ENCODE assay signal across 8 cellular contexts in the genomic region with DNA sequence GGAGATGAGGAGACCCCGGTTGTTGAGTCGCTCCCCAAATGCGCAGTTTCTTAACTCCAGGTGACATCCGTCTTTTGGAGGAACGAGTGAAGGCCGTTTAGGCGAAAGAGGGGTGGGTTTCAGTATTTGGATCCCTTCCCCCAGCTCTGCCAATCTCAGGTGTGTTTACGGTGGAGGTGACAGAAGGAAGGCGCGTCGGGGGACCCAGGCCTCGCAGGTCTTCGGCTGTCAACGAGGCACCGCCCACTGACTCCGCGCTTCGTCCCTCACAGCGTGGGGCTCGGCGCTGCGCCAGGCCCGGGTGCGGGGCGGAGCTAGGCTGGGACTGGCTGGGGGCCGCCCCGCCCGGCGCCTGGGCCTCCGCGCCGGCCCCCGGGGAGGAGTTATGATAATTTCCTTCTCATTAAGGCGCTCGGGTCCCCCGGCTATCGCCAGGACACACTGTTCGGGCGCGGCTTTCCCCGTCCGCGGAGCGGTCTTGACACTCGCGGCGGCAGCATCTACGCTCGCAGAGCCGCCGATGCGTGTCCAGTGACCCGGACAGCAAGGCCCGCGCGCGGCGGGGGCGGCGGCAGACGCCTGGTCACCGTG. TPM values are rescaled to one million over a fixed set of nuclear protein-coding genes. Genes with fewer than 3 reads are reported as not detected.
A peak's percentile ranks its signal among the peaks of the same experiment; 100 is the strongest.
DNase-seq lines count a peak whose midpoint lies in the region; ATAC-seq and TF ChIP-seq lines count a peak whose summit lies in the region.

Gene TFAP2C, plus strand, starts transcription at position 434 of the 591 bp plus-strand sequence. CDS start 239 bp downstream, outside the sequence.

- H3K4me3 ChIP-seq in BLaER1 treated with 17β-estradiol and CSF1 and Interleukin-3, amounts not matched to agents 10 nM and 100 nM = peak within 1 kb of the TSS; percentile 43 to 66 (median 56); a peak in 19 of 20 replicates
- peak within 1 kb of the TSS; percentile 60 for H3K4me3 ChIP-seq in HFF-Myc (replicated peaks; ENCODE audit: low read depth, low read length)

- H3K27me3 ChIP-seq in BLaER1 treated with 17β-estradiol and CSF1 and Interleukin-3, amounts not matched to agents 10 nM and 100 nM = peaks cover 100% of the 10 kb centered on the region in 11 experiments

- TF ChIP-seq POLR2A in erythroblast (IDR thresholded peaks at IDR 0.05; ENCODE audit: low read length) = no peak

- peak within 1 kb of the TSS; percentile 29 for H3K4me3 Mint-ChIP-seq in T-helper 2 cell treated with Interferon-gamma antibody and Interleukin-4, amounts not matched to agents 5 μg/mL and 100 μg/mL, for 36 hours
- H3K4me3 Mint-ChIP-seq in natural killer cell = peak within 1 kb of the TSS; percentile 68

- H3K4me1 Mint-ChIP-seq in T-helper 2 cell treated with Interferon-gamma antibody and Interleukin-4, amounts not matched to agents 5 μg/mL and 100 μg/mL, for 36 hours (ENCODE audit: low read depth) = peaks cover 7% of the 10 kb centered on the region
- no peaks in the 10 kb centered on the region for H3K4me1 Mint-ChIP-seq in natural killer cell

- peaks cover 81% of the 10 kb centered on the region for H3K27me3 Mint-ChIP-seq in T-helper 2 cell treated with Interferon-gamma antibody and Interleukin-4, amounts not matched to agents 5 μg/mL and 100 μg/mL, for 36 hours (ENCODE audit: low read depth)
- H3K27me3 Mint-ChIP-seq in natural killer cell (ENCODE audit: low read depth in 2 of 2) = peaks cover 37 to 61% of the 10 kb centered on the region in 2 donors

- peak within 1 kb of the TSS; percentile 65 to 89 (median 76) for H3K4me2 ChIP-seq in BLaER1 treated with 17β-estradiol and CSF1 and Interleukin-3, amounts not matched to agents 10 nM and 100 nM

- H3K9me3 Mint-ChIP-seq in T-helper 2 cell treated with Interferon-gamma antibody and Interleukin-4, amounts not matched to agents 5 μg/mL and 100 μg/mL, for 36 hours = no peaks in the 10 kb centered on the region
- no peaks in the 10 kb centered on the region for H3K9me3 Mint-ChIP-seq in natural killer cell

- intact Hi-C loops in natural killer cell (cut with micrococcal nuclease) = no loop called here

- TF ChIP-seq CTCF in HFF-Myc (IDR thresholded peaks at IDR 0.05; ENCODE audit: low read depth, low read length, missing control alignments) (no peak), natural killer cell (IDR thresholded peaks at IDR 0.05) (no peak)

- ATAC-seq in natural killer cell = peak in 1 of 3 donors; percentile 34
- no peak for ATAC-seq in GM18519 (IDR thresholded peaks at IDR 0.05; ENCODE audit: low FRiP score, unreplicated experiment)
- no peak for ATAC-seq in GM21529 (IDR thresholded peaks at IDR 0.05; ENCODE audit: unreplicated experiment)

- DNase-seq in HFF-Myc (ENCODE audit: extremely low read depth, low read depth) (no peak), erythroblast (lab: John Stamatoyannopoulos, UW) (peak; percentile 88 to 92), natural killer cell (no peak), cerebellar cortex (ENCODE audit: low spot score) (no peak)
- DNase-seq in T-helper 2 cell treated with Interferon-gamma antibody and Interleukin-4, amounts not matched to agents 5 μg/mL and 100 μg/mL, for 36 hours (ENCODE audit: low spot score) = peak; percentile 5

- peaks cover 0 to 76% (median 59%) of the 10 kb centered on the region in 11 experiments; a peak in 19 of 22 replicates for H4K20me1 ChIP-seq in BLaER1 treated with 17β-estradiol and CSF1 and Interleukin-3, amounts not matched to agents 10 nM and 100 nM

- peaks cover 13 to 38% (median 27%) of the 10 kb centered on the region in 10 experiments; a peak in 16 of 20 replicates for H3K4me1 ChIP-seq in BLaER1 treated with 17β-estradiol and CSF1 and Interleukin-3, amounts not matched to agents 10 nM and 100 nM

- no peaks in the 10 kb centered on the region for H3K36me3 Mint-ChIP-seq in T-helper 2 cell treated with Interferon-gamma antibody and Interleukin-4, amounts not matched to agents 5 μg/mL and 100 μg/mL, for 36 hours (ENCODE audit: low read depth)
- H3K36me3 Mint-ChIP-seq in natural killer cell = no peaks in the 10 kb centered on the region

- H3K9me3 ChIP-seq in BLaER1 treated with 17β-estradiol and CSF1 and Interleukin-3, amounts not matched to agents 10 nM and 100 nM (replicated peaks in 1 of 11) = peaks cover 16 to 47% (median 33%) of the 10 kb centered on the region in 11 experiments; a peak in 21 of 22 replicates

- no peak within 1 kb of the TSS; a peak in 1 of 22 replicates for H3K27ac ChIP-seq in BLaER1 treated with 17β-estradiol and CSF1 and Interleukin-3, amounts not matched to agents 10 nM and 100 nM

- H3K36me3 ChIP-seq in BLaER1 treated with 17β-estradiol and CSF1 and Interleukin-3, amounts not matched to agents 10 nM and 100 nM = no peaks in the 10 kb centered on the region

- no peak within 1 kb of the TSS for H3K27ac Mint-ChIP-seq in T-helper 2 cell treated with Interferon-gamma antibody and Interleukin-4, amounts not matched to agents 5 μg/mL and 100 μg/mL, for 36 hours
- H3K27ac Mint-ChIP-seq in natural killer cell = no peak within 1 kb of the TSS

- H3K9ac ChIP-seq in BLaER1 treated with 17β-estradiol and CSF1 and Interleukin-3, amounts not matched to agents 10 nM and 100 nM = peak within 1 kb of the TSS in 4 of 11 experiments; percentile 2 to 63 (median 33); a peak in 4 of 22 replicates

RNA-seq across cellular contexts. Expression of gene TFAP2C, which starts in this region (rescaled TPM):
- not detected for total RNA-seq in natural killer cell

Comparison
In these comparisons a context has a peak if more than half of its experiments do, and no peak if none do; other contexts are left out.
1. DNase-seq: peak in T-helper 2 cell treated with Interferon-gamma antibody and Interleukin-4, amounts not matched to agents 5 μg/mL and 100 μg/mL, for 36 hours (single experiment) and erythroblast (2 of 2); none in HFF-Myc (single experiment), natural killer cell (single experiment) and cerebellar cortex (single experiment).